8 cellular contexts compared by ENCODE assay signal in genomic region chr16:27366687-27367462, GRCh38. TPM values are rescaled to one million over a fixed set of nuclear protein-coding genes. Genes with fewer than 3 reads are reported as not detected.
DNase-seq lines count a peak whose midpoint lies in the region; ATAC-seq and TF ChIP-seq lines count a peak whose summit lies in the region.

No MANE protein-coding gene starts in this region.

- peaks cover 11 to 74% (median 23%) of the 10 kb centered on the region in 4 donors for H3K4me1 Mint-ChIP-seq in CD4-positive, CD25-positive, alpha-beta regulatory T cell

- H3K27me3 ChIP-seq in CD4-positive, CD25-positive, alpha-beta regulatory T cell (ENCODE audit: control insufficient read depth, insufficient read depth, low read length), result no peaks in the 10 kb centered on the region
- H3K27me3 ChIP-seq in right atrium auricular region, result no peaks in the 10 kb centered on the region

- H3K4me3 ChIP-seq in CD4-positive, CD25-positive, alpha-beta regulatory T cell (ENCODE audit: low read depth, low read length), result no peak overlapping the region
- peak overlapping the region in 1 of 2 donors; percentile 27 for H3K4me3 ChIP-seq in right atrium auricular region

- peaks cover 17% of the 10 kb centered on the region for H3K36me3 Mint-ChIP-seq in CD4-positive, CD25-positive, alpha-beta regulatory T cell

- peak overlapping the region; percentile 92 to 100 (median 99) for H3K27ac Mint-ChIP-seq in CD4-positive, CD25-positive, alpha-beta regulatory T cell

- H3K4me1 ChIP-seq in CD4-positive, CD25-positive, alpha-beta regulatory T cell (ENCODE audit: control insufficient read depth, insufficient read depth, low read length, poor library complexity, severe bottlenecking), result peaks cover 32% of the 10 kb centered on the region
- peaks cover 0 to 13% of the 10 kb centered on the region in 2 donors for H3K4me1 ChIP-seq in right atrium auricular region

- peak in 1 of 2 donors; percentile 6 for ATAC-seq in CD4-positive, CD25-positive, alpha-beta regulatory T cell (ENCODE audit: low read depth in 2 of 2)
- ATAC-seq in GM21825 (IDR thresholded peaks at IDR 0.05; ENCODE audit: unreplicated experiment), result peak; percentile 22

- peaks cover 5% of the 10 kb centered on the region for H3K27me3 Mint-ChIP-seq in CD4-positive, CD25-positive, alpha-beta regulatory T cell

- no peak for TF ChIP-seq CTCF in right atrium auricular region (IDR thresholded peaks at IDR 0.05)

- H3K36me3 ChIP-seq in CD4-positive, CD25-positive, alpha-beta regulatory T cell (ENCODE audit: control insufficient read depth, insufficient read depth, low read length), result peaks cover 20% of the 10 kb centered on the region
- H3K36me3 ChIP-seq in right atrium auricular region, result peaks cover 14% of the 10 kb centered on the region

- H3K27ac ChIP-seq in CD4-positive, CD25-positive, alpha-beta regulatory T cell (ENCODE audit: insufficient read depth, low read length, poor library complexity, severe bottlenecking), result peak overlapping the region; percentile 97
- peak overlapping the region; percentile 58 to 64 for H3K27ac ChIP-seq in right atrium auricular region

- no peak for DNase-seq in CD4-positive, CD25-positive, alpha-beta regulatory T cell
- peak; percentile 49 to 58 for DNase-seq in activated CD4-positive, alpha-beta T cell treated with anti-CD3 and anti-CD28 coated beads, Interleukin-2, amount 50 U/mL, for 48 hours
- DNase-seq in right atrium auricular region (ENCODE audit: low spot score) (no peak), NCI-H2081 treated with DMSO at 0.1 percent for 48 hours (lab: John Stamatoyannopoulos, UW) (no peak), HPDE6-E6E7 (ENCODE audit: extremely low spot score) (no peak), AG08396 (ENCODE audit: low spot score) (no peak), EL (no peak)

- no peaks in the 10 kb centered on the region for H3K9me3 ChIP-seq in CD4-positive, CD25-positive, alpha-beta regulatory T cell (ENCODE audit: control insufficient read depth in 2 of 2, low read length in 2 of 2)
- no peaks in the 10 kb centered on the region for H3K9me3 ChIP-seq in right atrium auricular region

- peaks cover 0 to 4% (median 0%) of the 10 kb centered on the region in 7 donors for H3K9me3 Mint-ChIP-seq in CD4-positive, CD25-positive, alpha-beta regulatory T cell

- peak overlapping the region; percentile 74 to 84 (median 78) for H3K4me3 Mint-ChIP-seq in CD4-positive, CD25-positive, alpha-beta regulatory T cell

RNA-seq across cellular contexts. Expression of gene IL21R, which starts 35.1 kb away (rescaled TPM):
- total RNA-seq in CD4-positive, CD25-positive, alpha-beta regulatory T cell, result 63.1 TPM
- polyA plus RNA-seq in CD4-positive, CD25-positive, alpha-beta regulatory T cell, result 10 to 100 TPM; 34.3 to 50.7 (median 37.3) TPM
- 1 to 10 TPM in 1 of 2 donors, under 1 TPM in 1; 0.07 to 1.3 TPM for total RNA-seq in right atrium auricular region

RNA-seq across cellular contexts. Expression of gene IL4R, which starts 53.1 kb away (rescaled TPM):
- 160 TPM for total RNA-seq in CD4-positive, CD25-positive, alpha-beta regulatory T cell
- polyA plus RNA-seq in CD4-positive, CD25-positive, alpha-beta regulatory T cell, result 10 to 100 TPM; 21.2 to 32.4 (median 25.8) TPM
- 10 to 100 TPM; 11.9 to 35.5 TPM for total RNA-seq in right atrium auricular region

Comparison
In these comparisons a context has a peak if more than half of its experiments do, and no peak if none do; other contexts are left out.
1. DNase-seq: peak in activated CD4-positive, alpha-beta T cell treated with anti-CD3 and anti-CD28 coated beads, Interleukin-2, amount 50 U/mL, for 48 hours (2 of 2); none in CD4-positive, CD25-positive, alpha-beta regulatory T cell (0 of 3), right atrium auricular region (single experiment), NCI-H2081 treated with DMSO at 0.1 percent for 48 hours (single experiment), HPDE6-E6E7 (single experiment), AG08396 (single experiment) and EL (single experiment).
2. RNA of gene IL21R, which starts 35.1 kb away (total RNA-seq): 63.1 TPM in CD4-positive, CD25-positive, alpha-beta regulatory T cell (single experiment); 0.07 to 1.3 TPM in right atrium auricular region; every median in the first group is over 10 times any median in the second.